In the genomic region with DNA sequence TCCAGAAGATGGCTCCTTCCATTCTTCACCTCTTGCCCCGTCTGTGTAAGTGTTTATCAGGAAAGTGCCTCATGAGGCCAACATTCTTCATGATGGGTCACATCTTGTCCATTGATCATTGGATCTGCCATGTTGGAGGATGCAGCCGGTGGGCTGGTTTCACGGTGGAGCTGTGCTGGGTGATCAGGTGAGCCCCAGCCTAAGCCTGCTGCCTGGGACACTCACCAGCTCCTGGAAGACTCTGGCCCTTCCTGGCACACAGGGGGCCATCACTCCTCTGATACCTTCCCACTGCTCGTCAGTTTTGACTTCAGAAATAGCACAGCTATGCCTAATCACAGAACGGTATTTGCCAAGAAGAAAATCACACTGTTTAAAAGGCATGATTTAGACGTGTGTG, we compare ENCODE assay signal across 25 cellular contexts. TPM values are rescaled to one million over a fixed set of nuclear protein-coding genes. Genes with fewer than 3 reads are reported as not detected.
DNase-seq lines count a peak whose midpoint lies in the region; ATAC-seq, FAIRE-seq and TF ChIP-seq lines count a peak whose summit lies in the region.
"Had no signal": no experiment of that assay in that cellular context is flagged by ENCODE, and none has a peak within 500 bp of the region (broad histone marks: within the 10 kb centered on the region; RNA-seq: fewer than 3 reads in every experiment).

No MANE protein-coding gene starts in this region.

- no peak for ATAC-seq in CD4-positive, CD25-positive, alpha-beta regulatory T cell (ENCODE audit: low read depth in 2 of 2)
- no peak for ATAC-seq in CD4-positive, alpha-beta T cell (ENCODE audit: poor library complexity)
- ATAC-seq in activated T-helper 17 cell treated with anti-CD3 and anti-CD28 coated beads, Interleukin-2, amount 50 U/mL, for 72 hours (replicated peaks), result no peak
- ATAC-seq in HG02885 (IDR thresholded peaks at IDR 0.05; ENCODE audit: poor library complexity, unreplicated experiment), result no peak
- ATAC-seq: GM12878, GM23338, HCT116, Right ventricle myocardium inferior had no signal

- H3K9ac ChIP-seq in kidney (ENCODE audit: low read length in 2 of 2), result no peak overlapping the region
- H3K9ac ChIP-seq: KMS-11 had no signal

- no peaks in the 10 kb centered on the region for H3K27me3 Mint-ChIP-seq in CD4-positive, CD25-positive, alpha-beta regulatory T cell
- no peaks in the 10 kb centered on the region for H3K27me3 Mint-ChIP-seq in CD4-positive, alpha-beta T cell
- H3K27me3 Mint-ChIP-seq in activated T-helper 17 cell treated with anti-CD3 and anti-CD28 coated beads, Interleukin-2, amount 50 U/mL, for 72 hours, result no peaks in the 10 kb centered on the region

- no peak overlapping the region for H3K27ac ChIP-seq in CD4-positive, CD25-positive, alpha-beta regulatory T cell (ENCODE audit: insufficient read depth, low read length, poor library complexity, severe bottlenecking)
- no peak overlapping the region for H3K27ac ChIP-seq in CD4-positive, alpha-beta T cell (ENCODE audit: low read depth, low read length)
- no peak overlapping the region for H3K27ac ChIP-seq in kidney (ENCODE audit: low read depth in 2 of 2, low read length in 2 of 2)
- H3K27ac ChIP-seq: KMS-11 had no signal

- no peak overlapping the region for H3K4me3 Mint-ChIP-seq in CD4-positive, CD25-positive, alpha-beta regulatory T cell
- H3K4me3 Mint-ChIP-seq in CD4-positive, alpha-beta T cell, result no peak overlapping the region
- H3K4me3 Mint-ChIP-seq in activated T-helper 17 cell treated with anti-CD3 and anti-CD28 coated beads, Interleukin-2, amount 50 U/mL, for 72 hours, result no peak overlapping the region
- H3K4me3 Mint-ChIP-seq: GM23338 had no signal

- TF ChIP-seq CTCF in CD4-positive, alpha-beta T cell (IDR thresholded peaks at IDR 0.05), result no peak
- TF ChIP-seq CTCF in kidney (IDR thresholded peaks at IDR 0.05; ENCODE audit: borderline replicate concordance, extremely low read depth, insufficient read depth), result no peak

- no peaks in the 10 kb centered on the region for H3K9me3 ChIP-seq in CD4-positive, CD25-positive, alpha-beta regulatory T cell (ENCODE audit: control insufficient read depth in 2 of 2, low read length in 2 of 2)
- H3K9me3 ChIP-seq in CD4-positive, alpha-beta T cell (ENCODE audit: control insufficient read depth, low read length), result no peaks in the 10 kb centered on the region
- no peaks in the 10 kb centered on the region for H3K9me3 ChIP-seq in kidney (ENCODE audit: control insufficient read depth in 1 of 2, low read length in 2 of 2)
- H3K9me3 ChIP-seq: Caco-2 had no signal

- H3K36me3 ChIP-seq in CD4-positive, CD25-positive, alpha-beta regulatory T cell (ENCODE audit: control insufficient read depth, insufficient read depth, low read length), result peaks cover 85% of the 10 kb centered on the region
- no peaks in the 10 kb centered on the region for H3K36me3 ChIP-seq in kidney (ENCODE audit: control insufficient read depth in 1 of 2, insufficient read depth in 2 of 2, low read length in 2 of 2)

- CTCF ChIA-PET in CD4-positive, alpha-beta T cell (lab: Charles Lee), result no interaction called here

- H3K36me3 Mint-ChIP-seq in CD4-positive, CD25-positive, alpha-beta regulatory T cell, result peaks cover 57% of the 10 kb centered on the region
- H3K36me3 Mint-ChIP-seq in CD4-positive, alpha-beta T cell (ENCODE audit: low read depth), result peaks cover 99% of the 10 kb centered on the region
- peaks cover 97% of the 10 kb centered on the region for H3K36me3 Mint-ChIP-seq in activated T-helper 17 cell treated with anti-CD3 and anti-CD28 coated beads, Interleukin-2, amount 50 U/mL, for 72 hours (ENCODE audit: low read depth)

- FAIRE-seq in kidney (lab: Jason Lieb, UNC), result no peak
- FAIRE-seq: GM12878, RCC 7860 had no signal

- H3K4me1 ChIP-seq in CD4-positive, CD25-positive, alpha-beta regulatory T cell (ENCODE audit: control insufficient read depth, insufficient read depth, low read length, poor library complexity, severe bottlenecking), result peaks cover 10% of the 10 kb centered on the region
- H3K4me1 ChIP-seq in kidney (ENCODE audit: control insufficient read depth in 1 of 2, insufficient read depth in 1 of 2, low read depth in 1 of 2, low read length in 2 of 2), result no peaks in the 10 kb centered on the region
- H3K4me1 ChIP-seq: Caco-2 had no signal

- POLR2A ChIA-PET in CD4-positive, alpha-beta T cell (lab: Charles Lee), result interaction anchor here (1.2 to 1.9 kb wide), 3 partner anchors 17 to 49 kb away, joined by 3 to 6 read pairs (median 4); no protein-coding TSS in a partner anchor

- no peak for DNase-seq in CD4-positive, CD25-positive, alpha-beta regulatory T cell
- no peak for DNase-seq in CD4-positive, alpha-beta T cell
- DNase-seq in kidney (peak; percentile 22), NCI-H2196 (lab: John Stamatoyannopoulos, UW; ENCODE audit: unreplicated experiment) (no peak), erythroblast (lab: John Stamatoyannopoulos, UW) (no peak)
- DNase-seq: ACHN, C1 segment of cervical spinal cord, Caco-2, GF-D8, MV-4-11, NCI-H1694 treated with DMSO at 0.1 percent for 48 hours, NCI-H510A, NCI-H774 had no signal

- intact Hi-C loops in CD4-positive, alpha-beta T cell (cut with DNase I, micrococcal nuclease), result no loop called here
- intact Hi-C loops in kidney (cut with DNase I), result loop anchor here (10.0 kb wide), 1 partner anchor 107 kb away; no protein-coding TSS in a partner anchor

- H3K27ac Mint-ChIP-seq in CD4-positive, CD25-positive, alpha-beta regulatory T cell, result peak overlapping the region; percentile 60 to 72 (median 70)
- H3K27ac Mint-ChIP-seq in CD4-positive, alpha-beta T cell, result peak overlapping the region; percentile 63
- H3K27ac Mint-ChIP-seq in activated T-helper 17 cell treated with anti-CD3 and anti-CD28 coated beads, Interleukin-2, amount 50 U/mL, for 72 hours, result peak overlapping the region; percentile 95
- H3K27ac Mint-ChIP-seq: GM23338 had no signal

- H3K4me3 ChIP-seq in CD4-positive, CD25-positive, alpha-beta regulatory T cell (ENCODE audit: low read depth, low read length), result no peak overlapping the region
- H3K4me3 ChIP-seq in kidney (ENCODE audit: low read length in 2 of 2), result no peak overlapping the region
- H3K4me3 ChIP-seq: GM12878, GM23338 had no signal

- H3K4me1 Mint-ChIP-seq in CD4-positive, CD25-positive, alpha-beta regulatory T cell, result peaks cover 12 to 39% (median 26%) of the 10 kb centered on the region in 4 donors
- H3K4me1 Mint-ChIP-seq in CD4-positive, alpha-beta T cell (ENCODE audit: low read depth), result peaks cover 38% of the 10 kb centered on the region
- H3K4me1 Mint-ChIP-seq in activated T-helper 17 cell treated with anti-CD3 and anti-CD28 coated beads, Interleukin-2, amount 50 U/mL, for 72 hours, result peaks cover 35% of the 10 kb centered on the region

- H3K9me3 Mint-ChIP-seq in CD4-positive, CD25-positive, alpha-beta regulatory T cell, result peaks cover 0 to 2% (median 0%) of the 10 kb centered on the region in 7 donors
- H3K9me3 Mint-ChIP-seq in CD4-positive, alpha-beta T cell, result no peaks in the 10 kb centered on the region
- peaks cover 3% of the 10 kb centered on the region for H3K9me3 Mint-ChIP-seq in activated T-helper 17 cell treated with anti-CD3 and anti-CD28 coated beads, Interleukin-2, amount 50 U/mL, for 72 hours
- H3K9me3 Mint-ChIP-seq: GM23338 had no signal

- H3K27me3 ChIP-seq in CD4-positive, CD25-positive, alpha-beta regulatory T cell (ENCODE audit: control insufficient read depth, insufficient read depth, low read length), result no peaks in the 10 kb centered on the region
- H3K27me3 ChIP-seq in CD4-positive, alpha-beta T cell (ENCODE audit: control insufficient read depth, insufficient read depth, low read length), result no peaks in the 10 kb centered on the region

- no peak for TF ChIP-seq POLR2A in erythroblast (IDR thresholded peaks at IDR 0.05; ENCODE audit: low read length)

RNA-seq across cellular contexts. Expression of a gene that starts 38.3 kb away (rescaled TPM):
- 56.0 TPM for total RNA-seq in CD4-positive, CD25-positive, alpha-beta regulatory T cell
- 10 to 100 TPM; 36.2 to 52.6 (median 44.4) TPM for polyA plus RNA-seq in CD4-positive, CD25-positive, alpha-beta regulatory T cell
- total RNA-seq in CD4-positive, alpha-beta T cell, result 10 to 100 TPM; 59.7 to 60.8 TPM
- 10 to 100 TPM; 28.3 to 42.1 TPM for total RNA-seq in activated T-helper 17 cell treated with anti-CD3 and anti-CD28 coated beads, Interleukin-2, amount 50 U/mL, for 72 hours
- 2.7 TPM for total RNA-seq in kidney
- not detected for polyA plus RNA-seq in kidney (ENCODE audit: insufficient read depth, low read depth, low replicate concordance)
- total RNA-seq: Caco-2, Daoy, GM23338, HT-29, OCI-LY7, Right ventricle myocardium inferior, SK-MEL-5 had no signal
- polyA plus RNA-seq: GM23338 had no signal

RNA-seq across cellular contexts. Expression of a gene that starts 46.1 kb away (rescaled TPM):
- 4.0 TPM for total RNA-seq in CD4-positive, CD25-positive, alpha-beta regulatory T cell
- 1 to 10 TPM; 1.1 to 2.4 (median 2.2) TPM for polyA plus RNA-seq in CD4-positive, CD25-positive, alpha-beta regulatory T cell
- 1 to 10 TPM; 1.5 TPM for total RNA-seq in CD4-positive, alpha-beta T cell
- total RNA-seq in activated T-helper 17 cell treated with anti-CD3 and anti-CD28 coated beads, Interleukin-2, amount 50 U/mL, for 72 hours, result 100 to 1,000 TPM in 1 of 2 donors, 10 to 100 TPM in 1; 24.0 to 163 TPM
- 15.4 TPM for total RNA-seq in kidney
- 3.0 TPM for polyA plus RNA-seq in kidney (ENCODE audit: insufficient read depth, low read depth, low replicate concordance)
- total RNA-seq: Caco-2, OCI-LY7, Right ventricle myocardium inferior had no signal
- polyA plus RNA-seq: GM23338 had no signal

RNA-seq across cellular contexts. Expression of a gene that starts 54.1 kb away (rescaled TPM):
- total RNA-seq in CD4-positive, CD25-positive, alpha-beta regulatory T cell, result 0.25 TPM
- polyA plus RNA-seq in CD4-positive, CD25-positive, alpha-beta regulatory T cell, result not detected
- under 1 TPM; 0.34 to 0.38 TPM for total RNA-seq in CD4-positive, alpha-beta T cell
- under 1 TPM in 1 of 2 donors, not detected in 1; 0.82 TPM for total RNA-seq in activated T-helper 17 cell treated with anti-CD3 and anti-CD28 coated beads, Interleukin-2, amount 50 U/mL, for 72 hours
- 12.0 TPM for total RNA-seq in kidney
- 13.0 TPM for polyA plus RNA-seq in kidney (ENCODE audit: insufficient read depth, low read depth, low replicate concordance)
- total RNA-seq: GM23338, Right ventricle myocardium inferior had no signal
